In genomic region chr2:28649481-28650260, GRCh38 we compare ENCODE assay signal across 9 cellular contexts.
A peak's percentile ranks its signal among the peaks of the same experiment; 100 is the strongest.
DNase-seq lines count a peak whose midpoint lies in the region; ATAC-seq, FAIRE-seq and TF ChIP-seq lines count a peak whose summit lies in the region.
"Had no signal": no experiment of that assay in that cellular context is flagged by ENCODE, and none has a peak within 500 bp of the region (broad histone marks: within the 10 kb centered on the region; RNA-seq: fewer than 3 reads in every experiment).

No MANE protein-coding gene starts in this region.

- TF ChIP-seq RAD21 in A549 (conservative IDR thresholded peaks at IDR 0.05 in 1 of 2, IDR thresholded peaks at IDR 0.05 in 1 of 2), result no peak
- no peak for TF ChIP-seq RAD21 in HepG2 (CRISPR knock-in tag; IDR thresholded peaks at IDR 0.05)

- H3K4me3 ChIP-seq in A549 (no peak overlapping the region), GM23248 (no peak overlapping the region), HepG2 (replicated peaks in 1 of 3; ENCODE audit: insufficient read depth in 1 of 3, low read depth in 2 of 3, low read length in 3 of 3) (no peak overlapping the region)

- H3K27me3 ChIP-seq in GM23248 (replicated peaks; ENCODE audit: insufficient read depth) (no peaks in the 10 kb centered on the region), HepG2 (ENCODE audit: control insufficient read depth in 1 of 2, insufficient read depth in 2 of 2, low read length in 2 of 2) (peaks cover 0 to 4% of the 10 kb centered on the region in 2 experiments; a peak in 1 of 5 replicates)

- H3K9me2 ChIP-seq in GM23248 (ENCODE audit: insufficient read depth), result no peaks in the 10 kb centered on the region

- H3K79me2 ChIP-seq in GM23248 (ENCODE audit: insufficient read depth) (no peaks in the 10 kb centered on the region), HepG2 (ENCODE audit: insufficient read depth, low read length) (no peaks in the 10 kb centered on the region)

- DNase-seq in A549 (ENCODE audit: low read depth in 1 of 2, low spot score in 1 of 2), result no peak
- peak; percentile 77 for DNase-seq in GM23248
- peak; percentile 83 for DNase-seq in activated CD4-positive, alpha-beta memory T cell treated with anti-CD3 and anti-CD28 coated beads for 36 hours
- DNase-seq in HepG2 (ENCODE audit: low spot score), result peak; percentile 36
- no peak for DNase-seq in C1 segment of cervical spinal cord (lab: John Stamatoyannopoulos, UW)
- DNase-seq: naive B cell had no signal

- POLR2A ChIA-PET in A549 (lab: Yijun Ruan, JAX) (no interaction called here), HepG2 (lab: Yijun Ruan, JAX) (no interaction called here)
- POLR2A ChIA-PET in activated CD4-positive, alpha-beta memory T cell treated with anti-CD3 and anti-CD28 coated beads for 36 hours (lab: Charles Lee), result interaction anchor here (1.0 kb wide), 1 partner anchor 24 kb away, joined by 3 read pairs; no protein-coding TSS in a partner anchor

- H3K4me1 ChIP-seq in A549 (peaks cover 19% of the 10 kb centered on the region), GM23248 (ENCODE audit: insufficient read depth) (peaks cover 11% of the 10 kb centered on the region), HepG2 (ENCODE audit: insufficient read depth, low read length) (no peaks in the 10 kb centered on the region)

- BruUV-seq in HepG2 (replicated peaks; lab: Mats Ljungman, UMichigan), result no TSS peak

- H3K27ac ChIP-seq in A549, result peak overlapping the region; percentile 12 to 55; a peak in 3 of 6 replicates
- H3K27ac ChIP-seq in GM23248, result no peak overlapping the region
- no peak overlapping the region for H3K27ac ChIP-seq in HepG2 (ENCODE audit: extremely low read length, insufficient read depth, low read length)

- FAIRE-seq in A549 (lab: Jason Lieb, UNC) (no peak), HepG2 (lab: Jason Lieb, UNC) (no peak)

- TF ChIP-seq POLR2A in A549 (IDR thresholded peaks at IDR 0.05; ENCODE audit: low read length), result no peak
- no peak for TF ChIP-seq POLR2A in HepG2 (IDR thresholded peaks at IDR 0.05; ENCODE audit: insufficient read depth in 1 of 2, low read depth in 2 of 2, low read length in 2 of 2)

- TF ChIP-seq EP300 in A549 (IDR thresholded peaks at IDR 0.05), result no peak
- TF ChIP-seq EP300 in HepG2 (IDR thresholded peaks at IDR 0.05; ENCODE audit: low read depth in 2 of 2, low read length in 2 of 2), result no peak
- TF ChIP-seq EP300 in HepG2 (CRISPR knock-in tag; IDR thresholded peaks at IDR 0.05; ENCODE audit: borderline replicate concordance), result no peak

- H3K36me3 Mint-ChIP-seq in activated CD4-positive, alpha-beta memory T cell treated with anti-CD3 and anti-CD28 coated beads for 36 hours, result no peaks in the 10 kb centered on the region
- H3K36me3 Mint-ChIP-seq: naive B cell had no signal

- intact Hi-C loops in activated CD4-positive, alpha-beta memory T cell treated with anti-CD3 and anti-CD28 coated beads for 36 hours (cut with micrococcal nuclease), result loop anchor here (1.0 to 2.0 kb wide), 2 partner anchors 25 to 32 kb away; no protein-coding TSS in a partner anchor
- intact Hi-C loops in HepG2 (cut with micrococcal nuclease; ENCODE audit: unreplicated experiment), result no loop called here

- peaks cover 9% of the 10 kb centered on the region; the same call in 1 of the 2 replicates for H3F3A ChIP-seq in GM23248 (ENCODE audit: insufficient read depth)

- H3K27ac Mint-ChIP-seq in activated CD4-positive, alpha-beta memory T cell treated with anti-CD3 and anti-CD28 coated beads for 36 hours, result peak overlapping the region; percentile 77

- CTCF ChIA-PET in A549 (lab: Yijun Ruan, JAX), result interaction anchor here (0.6 to 1.1 kb wide), 2 partner anchors 12 to 76 kb away, joined by 3 to 6 read pairs; no protein-coding TSS in a partner anchor
- CTCF ChIA-PET in activated CD4-positive, alpha-beta memory T cell treated with anti-CD3 and anti-CD28 coated beads for 36 hours (lab: Charles Lee), result interaction anchor here (1.0 kb wide), 1 partner anchor 55 kb away, joined by 3 read pairs; no protein-coding TSS in a partner anchor
- CTCF ChIA-PET in HepG2 (lab: Yijun Ruan, JAX; ENCODE audit: low intra/inter-chr PET ratio, low total read pairs), result no interaction called here

- H2AFZ ChIP-seq in GM23248, result no peak overlapping the region
- no peak overlapping the region for H2AFZ ChIP-seq in HepG2 (ENCODE audit: low read length)

- H3K4me3 Mint-ChIP-seq in activated CD4-positive, alpha-beta memory T cell treated with anti-CD3 and anti-CD28 coated beads for 36 hours, result peak overlapping the region; percentile 34

- no peaks in the 10 kb centered on the region for H4K20me1 ChIP-seq in GM23248 (ENCODE audit: insufficient read depth)
- H4K20me1 ChIP-seq in HepG2 (ENCODE audit: insufficient read depth, low read length), result no peaks in the 10 kb centered on the region

- H3K4me1 Mint-ChIP-seq in activated CD4-positive, alpha-beta memory T cell treated with anti-CD3 and anti-CD28 coated beads for 36 hours (ENCODE audit: low read depth), result peaks cover 28% of the 10 kb centered on the region

- H3K9ac ChIP-seq in GM23248 (no peak overlapping the region), HepG2 (ENCODE audit: insufficient read depth, low read depth, low read length) (no peak overlapping the region)

- WGBS in A549 (ENCODE audit: missing lambda C conversion rate), result 69% methylated on average over 8 of the region's 8 CpGs
- WGBS in GM23248 (ENCODE audit: low coverage in 1 of 2, low lambda C conversion rate in 2 of 2, missing lambda C conversion rate in 2 of 2), 2 experiments, result 50 to 62% methylated on average over 8 of the region's 8 CpGs
- WGBS in HepG2 (ENCODE audit: low lambda C conversion rate), result 24% methylated on average over 8 of the region's 8 CpGs

- H3K9me3 ChIP-seq in A549 (no peaks in the 10 kb centered on the region), GM23248 (ENCODE audit: low read depth) (no peaks in the 10 kb centered on the region), HepG2 (ENCODE audit: low read length) (no peaks in the 10 kb centered on the region)

- H3K4me2 ChIP-seq in A549 (peak overlapping the region; percentile 5; the same call in 2 of the 3 replicates), GM23248 (ENCODE audit: unreplicated experiment) (no peak overlapping the region), HepG2 (ENCODE audit: low read depth, low read length) (no peak overlapping the region)

- H3K36me3 ChIP-seq in GM23248 (ENCODE audit: low read depth) (no peaks in the 10 kb centered on the region), HepG2 (replicated peaks in 1 of 2; ENCODE audit: control insufficient read depth in 1 of 2, insufficient read depth in 2 of 2, low read length in 2 of 2) (no peaks in the 10 kb centered on the region)

- peak; percentile 71 to 80 for ATAC-seq in A549
- ATAC-seq in HepG2, result peak; percentile 66
- no peak for ATAC-seq in HG03159 (IDR thresholded peaks at IDR 0.05; ENCODE audit: unreplicated experiment)
- no peak for ATAC-seq in HG02884 (IDR thresholded peaks at IDR 0.05; ENCODE audit: unreplicated experiment)
- no peak for ATAC-seq in GM19351 (IDR thresholded peaks at IDR 0.05; ENCODE audit: unreplicated experiment)

- H3K9me3 Mint-ChIP-seq in activated CD4-positive, alpha-beta memory T cell treated with anti-CD3 and anti-CD28 coated beads for 36 hours, result no peaks in the 10 kb centered on the region

- H3K27me3 Mint-ChIP-seq in activated CD4-positive, alpha-beta memory T cell treated with anti-CD3 and anti-CD28 coated beads for 36 hours, result no peaks in the 10 kb centered on the region
- H3K27me3 Mint-ChIP-seq: naive B cell had no signal

- in situ Hi-C loops in GM23248 (cut with MboI), result no loop called here
- in situ Hi-C loops in HepG2 (cut with HindIII; ENCODE audit: extremely low pct_ligation_motif_present, low pct_unique_long_range_greater_than_20kb), result no loop called here

- TF ChIP-seq CTCF in A549 (IDR thresholded peaks at IDR 0.05) (no peak), HepG2 (CRISPR knock-in tag; IDR thresholded peaks at IDR 0.05) (no peak)

TF ChIP-seq in A549, 52 proteins besides CTCF, POLR2A, EP300 and RAD21 (continues in another document):
- no peak for TF ChIP-seq EHMT2 (IDR thresholded peaks at IDR 0.05; ENCODE audit: low read depth)
- TF ChIP-seq, protein P1, sequence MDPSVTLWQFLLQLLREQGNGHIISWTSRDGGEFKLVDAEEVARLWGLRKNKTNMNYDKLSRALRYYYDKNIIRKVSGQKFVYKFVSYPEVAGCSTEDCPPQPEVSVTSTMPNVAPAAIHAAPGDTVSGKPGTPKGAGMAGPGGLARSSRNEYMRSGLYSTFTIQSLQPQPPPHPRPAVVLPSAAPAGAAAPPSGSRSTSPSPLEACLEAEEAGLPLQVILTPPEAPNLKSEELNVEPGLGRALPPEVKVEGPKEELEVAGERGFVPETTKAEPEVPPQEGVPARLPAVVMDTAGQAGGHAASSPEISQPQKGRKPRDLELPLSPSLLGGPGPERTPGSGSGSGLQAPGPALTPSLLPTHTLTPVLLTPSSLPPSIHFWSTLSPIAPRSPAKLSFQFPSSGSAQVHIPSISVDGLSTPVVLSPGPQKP (IDR thresholded peaks at IDR 0.05; ENCODE audit: low read depth, low read length), result no peak
- TF ChIP-seq, protein P2, sequence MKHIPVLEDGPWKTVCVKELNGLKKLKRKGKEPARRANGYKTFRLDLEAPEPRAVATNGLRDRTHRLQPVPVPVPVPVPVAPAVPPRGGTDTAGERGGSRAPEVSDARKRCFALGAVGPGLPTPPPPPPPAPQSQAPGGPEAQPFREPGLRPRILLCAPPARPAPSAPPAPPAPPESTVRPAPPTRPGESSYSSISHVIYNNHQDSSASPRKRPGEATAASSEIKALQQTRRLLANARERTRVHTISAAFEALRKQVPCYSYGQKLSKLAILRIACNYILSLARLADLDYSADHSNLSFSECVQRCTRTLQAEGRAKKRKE (CRISPR knock-in tag; IDR thresholded peaks at IDR 0.05; ENCODE audit: low read depth), result no peak

Comparison
In these comparisons a context has a peak if more than half of its experiments do, and no peak if none do; other contexts are left out.
1. ATAC-seq: peak in A549 (2 of 2) and HepG2 (single experiment); none in HG03159 (single experiment), HG02884 (single experiment) and GM19351 (single experiment).
2. DNase-seq: peak in GM23248 (single experiment), activated CD4-positive, alpha-beta memory T cell treated with anti-CD3 and anti-CD28 coated beads for 36 hours (single experiment) and HepG2 (single experiment); none in A549 (0 of 2) and C1 segment of cervical spinal cord (0 of 14).
3. H3K27ac ChIP-seq: peak in A549 (2 of 2); none in GM23248 (single experiment) and HepG2 (single experiment).
4. Of the 38 proteins assayed by ChIP-seq in both HepG2 and A549: peak only in HepG2: FOSL2; only in A549: none; in both: none; in neither: 37.